Comparison of ENCODE assay signal across 1 cellular context in the genomic region with DNA sequence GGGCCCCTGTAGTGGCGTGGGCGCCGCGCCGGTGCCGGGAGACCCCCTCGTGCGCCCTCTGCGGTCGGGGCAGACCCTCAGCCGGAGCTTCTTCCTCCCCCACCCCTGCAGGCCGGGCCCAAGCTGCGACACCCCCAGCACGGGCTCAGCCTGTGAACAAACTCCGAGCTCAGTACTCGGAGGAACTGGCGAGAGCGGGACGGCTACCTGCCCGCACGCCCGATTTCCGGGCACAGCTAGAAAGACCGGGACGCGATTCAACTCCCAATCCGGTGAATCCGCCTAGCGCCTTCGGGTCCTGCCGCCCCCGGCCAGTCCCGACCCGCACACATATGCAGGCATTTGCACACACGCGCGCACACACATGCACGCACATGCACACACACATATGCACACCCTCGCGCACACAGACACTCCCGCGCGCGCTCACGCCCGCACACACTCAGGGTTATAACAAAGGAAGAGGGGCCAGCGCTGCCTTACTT.
TF ChIP-seq lines count a peak whose summit lies in the region.

No MANE protein-coding gene starts in this region.

TF ChIP-seq in HCT116, 20 proteins besides CTCF, POLR2A, EP300 and RAD21 (continued from another document):
- TF ChIP-seq FOSL1 (IDR thresholded peaks at IDR 0.05; ENCODE audit: low read depth) (no peak), SP1 (IDR thresholded peaks at IDR 0.05; ENCODE audit: low read depth) (no peak), CEBPB (IDR thresholded peaks at IDR 0.05; ENCODE audit: low read depth) (no peak), ELF1 (IDR thresholded peaks at IDR 0.05; ENCODE audit: borderline replicate concordance, low read depth) (no peak), SIN3A (IDR thresholded peaks at IDR 0.05; ENCODE audit: low read depth) (no peak), EZH2phosphoT487 (IDR thresholded peaks at IDR 0.05; ENCODE audit: borderline replicate concordance) (no peak), EZH2 (IDR thresholded peaks at IDR 0.05) (no peak), EGR1 (IDR thresholded peaks at IDR 0.05; ENCODE audit: low read depth) (no peak), SRF (IDR thresholded peaks at IDR 0.05; ENCODE audit: low read depth) (no peak), JUND (IDR thresholded peaks at IDR 0.05) (no peak), YY1 (IDR thresholded peaks at IDR 0.05; ENCODE audit: extremely low read depth, insufficient replicate concordance, low read depth, low read length) (no peak)
